8 cellular contexts compared by ENCODE assay signal in genomic region chr20:31712564-31713311, GRCh38. TPM values are rescaled to one million over a fixed set of nuclear protein-coding genes. Genes with fewer than 3 reads are reported as not detected.
DNase-seq lines count a peak whose midpoint lies in the region; ATAC-seq, FAIRE-seq and TF ChIP-seq lines count a peak whose summit lies in the region.

No MANE protein-coding gene starts in this region.

- no peaks in the 10 kb centered on the region for H3K27me3 ChIP-seq in A673 (replicated peaks; ENCODE audit: insufficient read depth, low read depth, low read length, poor library complexity)
- no peaks in the 10 kb centered on the region for H3K27me3 ChIP-seq in pancreas

- 17 to 32% (median 24%) methylated on average over 8 of the region's 8 CpGs for WGBS in adipose tissue, 3 donors
- 13 to 18% methylated on average over 8 of the region's 8 CpGs for WGBS in pancreas, 2 donors

- no peak for TF ChIP-seq CTCF in A673 (conservative IDR thresholded peaks at IDR 0.05; ENCODE audit: low read depth, low read length)
- TF ChIP-seq CTCF in HFF-Myc (IDR thresholded peaks at IDR 0.05; ENCODE audit: low read depth, low read length, missing control alignments): no peak
- TF ChIP-seq CTCF in pancreas (IDR thresholded peaks at IDR 0.05): no peak

- CTCF ChIA-PET in A673 (lab: Charles Lee): interaction anchor here (1.0 to 1.3 kb wide), 3 partner anchors 11 to 79 kb away, joined by 4 to 9 read pairs (median 4); no protein-coding TSS in a partner anchor

- H3K36me3 ChIP-seq in A673 (ENCODE audit: insufficient read depth, low read length, poor library complexity, severe bottlenecking) (peaks cover 9% of the 10 kb centered on the region), pancreas (peaks cover 0 to 5% (median 0%) of the 10 kb centered on the region in 3 donors)

- no TSS peak for BruUV-seq in A673 (replicated peaks; lab: Mats Ljungman, UMichigan)

- H3K9me3 ChIP-seq in A673 (ENCODE audit: low read depth, low read length, poor library complexity, severe bottlenecking) (no peaks in the 10 kb centered on the region), pancreas (no peaks in the 10 kb centered on the region)

- H3K4me1 ChIP-seq in A673 (ENCODE audit: insufficient read depth, low read length, poor library complexity, severe bottlenecking) (peaks cover 64% of the 10 kb centered on the region), pancreas (peaks cover 59 to 74% (median 74%) of the 10 kb centered on the region in 3 donors)

- H3K4me3 ChIP-seq in A673 (ENCODE audit: low read depth, low read length, poor library complexity, severe bottlenecking): peak overlapping the region; percentile 28
- peak overlapping the region; percentile 22 for H3K4me3 ChIP-seq in HFF-Myc (replicated peaks; ENCODE audit: low read depth, low read length)
- peak overlapping the region in 1 of 4 donors; percentile 10 for H3K4me3 ChIP-seq in pancreas

- intact Hi-C loops in A673 (cut with micrococcal nuclease; ENCODE audit: unreplicated experiment) (loop anchor here (1.0 to 2.0 kb wide), 2 partner anchors 11 to 46 kb away; no protein-coding TSS in a partner anchor), cardiac septum (cut with DNase I) (loop anchor here (1.0 kb wide), 1 partner anchor 11 kb away; no protein-coding TSS in a partner anchor), pancreas (cut with DNase I) (no loop called here)

- no peak for FAIRE-seq in pancreas (lab: Jason Lieb, UNC)

- DNase-seq in A673 (ENCODE audit: low spot score): peak; percentile 74
- DNase-seq in HFF-Myc (ENCODE audit: extremely low read depth, low read depth): peak; percentile 70
- peak; percentile 90 for DNase-seq in cardiac septum (ENCODE audit: low spot score)
- DNase-seq in pancreas: peak in 4 of 6 donors; percentile 79 to 86 (median 83)
- no peak for DNase-seq in RKO (ENCODE audit: low spot score)

- POLR2A ChIA-PET in A673 (lab: Charles Lee; ENCODE audit: low non-redundant PET): no interaction called here

- H3K27ac ChIP-seq in A673 (ENCODE audit: low read depth, low read length, poor library complexity, severe bottlenecking) (peak overlapping the region; percentile 95), adipose tissue (ENCODE audit: low read depth, low read length) (peak overlapping the region; percentile 95), pancreas (peak overlapping the region; percentile 85 to 93 (median 90))

- peak; percentile 76 to 84 (median 80) for ATAC-seq in pancreas
- ATAC-seq in GM19455 (IDR thresholded peaks at IDR 0.05; ENCODE audit: unreplicated experiment): no peak
- ATAC-seq in GM18511 (IDR thresholded peaks at IDR 0.05; ENCODE audit: unreplicated experiment): no peak

RNA-seq across cellular contexts. Expression of gene BCL2L1, which starts 9.9 kb away (rescaled TPM):
- total RNA-seq in A673 (2021): 44.5 and 47.8 TPM in 2 replicates
- 10 to 100 TPM; 30.8 to 64.4 (median 63.7) TPM for polyA plus RNA-seq in adipose tissue
- total RNA-seq in cardiac septum: 42.5 TPM
- total RNA-seq in pancreas: 10 to 100 TPM; 27.3 to 59.8 (median 40.0) TPM
- polyA plus RNA-seq in pancreas: 10 to 100 TPM; 40.8 to 55.5 TPM

RNA-seq across cellular contexts. Expression of gene TPX2, which starts 26.4 kb away (rescaled TPM):
- 187 and 189 TPM in 2 replicates for total RNA-seq in A673 (2021)
- under 1 TPM; 0.33 to 0.90 (median 0.56) TPM for polyA plus RNA-seq in adipose tissue
- total RNA-seq in cardiac septum: 0.78 TPM
- total RNA-seq in pancreas: 1 to 10 TPM in 1 of 6 donors, under 1 TPM in 4, not detected in 1; 0.20 to 1.5 (median 0.79) TPM
- polyA plus RNA-seq in pancreas: under 1 TPM; 0.04 to 0.12 TPM

Comparison
In these comparisons a context has a peak if more than half of its experiments do, and no peak if none do; other contexts are left out.
1. ATAC-seq: peak in pancreas (4 of 4); none in GM19455 (single experiment) and GM18511 (single experiment).
2. RNA of gene TPX2, which starts 26.4 kb away (total RNA-seq): 187 to 189 TPM in A673; 0.20 to 1.5 TPM in pancreas and 0.78 TPM in cardiac septum (single experiment); every median in the first group is over 10 times any median in the second.
3. intact Hi-C loops: an anchor here in A673 (1.0 to 2.0 kb wide) and cardiac septum (1.0 kb wide); none called in pancreas.
4. Peak in every context shown above with its lines, with median percentiles within 50 percentile points of each other: H3K27ac ChIP-seq.